7 cellular contexts compared by ENCODE assay signal in the genomic region with DNA sequence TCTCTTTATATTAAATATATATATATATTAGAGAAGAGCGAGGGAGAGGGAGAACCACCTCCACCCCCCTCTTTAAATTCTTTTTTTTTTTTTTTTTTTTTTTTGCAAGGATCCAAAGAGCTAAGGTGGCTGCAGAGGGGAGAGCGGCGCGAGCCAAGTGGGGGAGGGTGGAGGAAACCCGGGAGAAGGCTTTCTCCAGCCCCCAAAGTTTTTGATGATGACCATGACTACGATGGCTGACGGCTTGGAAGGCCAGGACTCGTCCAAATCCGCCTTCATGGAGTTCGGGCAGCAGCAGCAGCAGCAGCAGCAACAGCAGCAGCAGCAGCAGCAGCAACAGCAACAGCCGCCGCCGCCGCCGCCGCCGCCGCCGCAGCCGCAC. TPM values are rescaled to one million over a fixed set of nuclear protein-coding genes. Genes with fewer than 3 reads are reported as not detected.
A peak's percentile ranks its signal among the peaks of the same experiment; 100 is the strongest.
DNase-seq lines count a peak whose midpoint lies in the region; ATAC-seq and TF ChIP-seq lines count a peak whose summit lies in the region.

No MANE protein-coding gene starts in this region.

- no peak for DNase-seq in Peyer's patch
- no peak for DNase-seq in fibroblast of the aortic adventitia (ENCODE audit: low read depth)
- DNase-seq in dermis blood vessel endothelial cell: no peak
- no peak for DNase-seq in left colon

- peak; percentile 14 for ATAC-seq in GM21447 (IDR thresholded peaks at IDR 0.05; ENCODE audit: unreplicated experiment)
- ATAC-seq in GM18502 (IDR thresholded peaks at IDR 0.05; ENCODE audit: poor library complexity, unreplicated experiment): no peak
- ATAC-seq in left colon: no peak

- H3K9me3 ChIP-seq in Peyer's patch: no peaks in the 10 kb centered on the region
- H3K9me3 ChIP-seq in skeletal muscle tissue (ENCODE audit: control insufficient read depth in 3 of 3, low read length in 3 of 3): no peaks in the 10 kb centered on the region

- TF ChIP-seq POLR2A in Peyer's patch (IDR thresholded peaks at IDR 0.05): no peak

- no peak overlapping the region for H3K27ac ChIP-seq in Peyer's patch
- no peak overlapping the region for H3K27ac ChIP-seq in skeletal muscle tissue (ENCODE audit: low read depth, low read length)

- TF ChIP-seq CTCF in Peyer's patch (IDR thresholded peaks at IDR 0.05) (no peak), fibroblast of the aortic adventitia (IDR thresholded peaks at IDR 0.05; ENCODE audit: insufficient read depth, low read length) (no peak)

- no peaks in the 10 kb centered on the region for H3K36me3 ChIP-seq in Peyer's patch
- no peaks in the 10 kb centered on the region for H3K36me3 ChIP-seq in skeletal muscle tissue (ENCODE audit: control insufficient read depth in 3 of 3, insufficient read depth in 3 of 3, low read length in 3 of 3)

- H3K4me3 ChIP-seq in Peyer's patch (peak overlapping the region in 3 of 4 donors; percentile 31 to 46 (median 43)), fibroblast of the aortic adventitia (ENCODE audit: low read depth, low read length) (peak overlapping the region; percentile 45), skeletal muscle tissue (ENCODE audit: low read length in 3 of 3) (peak overlapping the region in 2 of 3 donors; percentile 22 to 30)

- peaks cover 0 to 33% (median 0%) of the 10 kb centered on the region in 4 donors for H3K4me1 ChIP-seq in Peyer's patch
- peaks cover 5 to 15% (median 13%) of the 10 kb centered on the region in 3 donors for H3K4me1 ChIP-seq in skeletal muscle tissue (ENCODE audit: control insufficient read depth in 3 of 3, insufficient read depth in 3 of 3, low read length in 3 of 3)

- peaks cover 0 to 60% of the 10 kb centered on the region in 2 donors for H3K27me3 ChIP-seq in Peyer's patch
- H3K27me3 ChIP-seq in skeletal muscle tissue (ENCODE audit: control insufficient read depth in 3 of 3, insufficient read depth in 3 of 3, low read length in 3 of 3): peaks cover 84 to 89% (median 85%) of the 10 kb centered on the region in 3 donors

- H3K9ac ChIP-seq in skeletal muscle tissue (ENCODE audit: low read depth in 1 of 3, low read length in 3 of 3): no peak overlapping the region

- intact Hi-C loops in left colon (cut with DNase I, micrococcal nuclease): no loop called here

RNA-seq across cellular contexts. Expression of gene DLX6, which starts 0.4 kb away (rescaled TPM):
- total RNA-seq in Peyer's patch (not detected), fibroblast of the aortic adventitia (ENCODE audit: low replicate concordance) (not detected in 2 replicates), skeletal muscle tissue (not detected), dermis blood vessel endothelial cell (not detected in 2 replicates), left colon (not detected)

RNA-seq across cellular contexts. Expression of gene DLX5, which starts 18.9 kb away (rescaled TPM):
- total RNA-seq in Peyer's patch (not detected), fibroblast of the aortic adventitia (ENCODE audit: low replicate concordance) (not detected in 2 replicates), skeletal muscle tissue (not detected), dermis blood vessel endothelial cell (not detected in 2 replicates), left colon (not detected)
